11 cellular contexts compared by ENCODE assay signal in the genomic region with DNA sequence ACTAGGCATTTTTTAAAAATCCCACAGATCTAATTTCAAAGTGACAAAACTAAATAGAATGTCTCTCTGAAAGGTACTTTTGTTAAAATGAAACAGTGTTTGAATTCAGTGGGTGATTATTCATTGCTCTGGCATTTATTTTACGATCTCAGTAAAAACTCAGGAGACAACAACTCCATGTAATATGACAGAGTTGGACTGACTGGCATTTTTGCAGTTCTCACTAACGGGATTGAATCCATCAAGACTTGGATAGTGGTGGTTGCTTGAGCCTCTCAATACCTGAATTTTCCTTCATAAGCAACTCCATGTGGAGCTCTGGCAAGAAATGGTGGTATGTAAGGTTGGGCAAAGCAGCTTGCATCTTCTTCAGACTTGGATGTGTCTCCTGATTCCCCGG.
A peak's percentile ranks its signal among the peaks of the same experiment; 100 is the strongest.
DNase-seq lines count a peak whose midpoint lies in the region; ATAC-seq, FAIRE-seq and TF ChIP-seq lines count a peak whose summit lies in the region.
"Had no signal": no experiment of that assay in that cellular context is flagged by ENCODE, and none has a peak within 500 bp of the region (broad histone marks: within the 10 kb centered on the region; RNA-seq: fewer than 3 reads in every experiment).

No MANE protein-coding gene starts in this region.

- BruUV-seq in IMR-90 (replicated peaks; lab: Mats Ljungman, UMichigan) = no TSS peak

- DNase-seq in AG08395 (ENCODE audit: low spot score) (peak; percentile 14), IMR-90 (peak; percentile 31), brain microvascular endothelial cell (no peak), mesenchymal stem cell (peak; percentile 6), inferior parietal cortex (ENCODE audit: extremely low spot score) (no peak), SHP77 treated with DMSO at 0.1 percent for 48 hours (lab: John Stamatoyannopoulos, UW) (no peak), GM12892 (ENCODE audit: insufficient read length) (no peak)
- DNase-seq: activated T-cell treated with anti-CD3 and anti-CD28 coated beads, Interleukin-2, amount 50 U/mL, for 4 hours; occipital lobe had no signal

- peak overlapping the region; percentile 5; the same call in 1 of the 2 replicates for H4K5ac ChIP-seq in IMR-90 (ENCODE audit: low read depth, low read length)

- no peaks in the 10 kb centered on the region for H4K20me1 ChIP-seq in IMR-90 (ENCODE audit: insufficient read depth, low read length)

- H3K18ac ChIP-seq in IMR-90 (ENCODE audit: low read depth, low read length) (peak overlapping the region; percentile 7; the same call in 1 of the 2 replicates), mesenchymal stem cell (ENCODE audit: low read depth in 1 of 2, low read length in 2 of 2) (no peak overlapping the region)

- no peak overlapping the region for H3K27ac ChIP-seq in IMR-90 (ENCODE audit: insufficient read depth, low read length)
- H3K27ac ChIP-seq in brain microvascular endothelial cell = peak overlapping the region; percentile 21
- peak overlapping the region; percentile 26 for H3K27ac ChIP-seq in mesenchymal stem cell (ENCODE audit: low read length, poor library complexity, severe bottlenecking)

- dilution Hi-C loops in IMR-90 (cut with HindIII; ENCODE audit: low sequenced_read_pairs, unreplicated experiment) = no loop called here

- H2AK5ac ChIP-seq in IMR-90 (ENCODE audit: low read depth, low read length) (no peak overlapping the region), mesenchymal stem cell (ENCODE audit: low read length, severe bottlenecking) (no peak overlapping the region)

- H3K36me3 ChIP-seq in IMR-90 (ENCODE audit: control insufficient read depth, insufficient read depth, low read length) (no peaks in the 10 kb centered on the region), brain microvascular endothelial cell (replicated peaks) (no peaks in the 10 kb centered on the region), mesenchymal stem cell (ENCODE audit: control insufficient read depth in 1 of 2, insufficient read depth in 2 of 2, low read depth in 1 of 2, low read length in 2 of 2) (no peaks in the 10 kb centered on the region)

- CTCF ChIA-PET in IMR-90 (lab: Yijun Ruan, JAX) = no interaction called here

- TF ChIP-seq CTCF in IMR-90 (conservative IDR thresholded peaks at IDR 0.05; ENCODE audit: low read depth, low read length) (no peak), brain microvascular endothelial cell (IDR thresholded peaks at IDR 0.05; ENCODE audit: low read depth, low read length, missing control alignments) (no peak)

- H3K4ac ChIP-seq in IMR-90 (ENCODE audit: low read depth, low read length) = peak overlapping the region; percentile 69; the same call in 1 of the 2 replicates
- no peak overlapping the region for H3K4ac ChIP-seq in mesenchymal stem cell (ENCODE audit: low read depth in 1 of 2, low read length in 2 of 2)

- H2BK120ac ChIP-seq in IMR-90 (ENCODE audit: low read depth, low read length) = peak overlapping the region; percentile 63
- H2BK120ac ChIP-seq in mesenchymal stem cell (ENCODE audit: low read depth, low read length) = no peak overlapping the region

- in situ Hi-C loops in IMR-90 (cut with MboI; ENCODE audit: low sequenced_read_pairs) = no loop called here
- in situ Hi-C loops in brain microvascular endothelial cell (cut with HindIII; ENCODE audit: low pct_ligation_motif_present, low sequenced_read_pairs) = no loop called here

- H2AK9ac ChIP-seq in IMR-90 (replicated peaks; ENCODE audit: low read depth, low read length, poor library complexity) = no peak overlapping the region

- H3K79me1 ChIP-seq in IMR-90 (ENCODE audit: low read depth in 1 of 2, low read length in 2 of 2) (no peaks in the 10 kb centered on the region), mesenchymal stem cell (replicated peaks; ENCODE audit: low read length, poor library complexity, severe bottlenecking) (no peaks in the 10 kb centered on the region)

- H3K9ac ChIP-seq in IMR-90 (ENCODE audit: low read depth, low read length) (peak overlapping the region; percentile 50; the same call in 1 of the 2 replicates), mesenchymal stem cell (ENCODE audit: low read length) (peak overlapping the region; percentile 87)

- no CpG with 5 or more reads among the region's 3 CpGs for WGBS in IMR-90 (ENCODE audit: extremely low coverage in 2 of 2, insufficient read length in 1 of 2), 2 experiments
- no CpG with 5 or more reads among the region's 3 CpGs for WGBS in mesenchymal stem cell

- ATAC-seq in IMR-90 (ENCODE audit: low read depth) (peak; percentile 35; the same call in 1 of the 2 replicates), GM19395 (IDR thresholded peaks at IDR 0.05; ENCODE audit: unreplicated experiment) (no peak)
- ATAC-seq: activated T-cell treated with anti-CD3 and anti-CD28 coated beads, Interleukin-2, amount 50 U/mL, for 4 hours; HCT116 had no signal

- H4K91ac ChIP-seq in IMR-90 (ENCODE audit: insufficient read depth, low read depth, low read length) (0 out of 2 replicates have a peak overlapping the region, but pooled peaks have one; percentile 2), mesenchymal stem cell (ENCODE audit: low read length) (no peak overlapping the region)

- no peak overlapping the region for H2AFZ ChIP-seq in IMR-90 (replicated peaks; ENCODE audit: low read length, poor library complexity)
- no peak overlapping the region for H2AFZ ChIP-seq in mesenchymal stem cell (ENCODE audit: low read depth, low read length)

- H3K9me3 ChIP-seq in IMR-90 (ENCODE audit: control insufficient read depth, insufficient read depth, low read length) = no peaks in the 10 kb centered on the region
- no peaks in the 10 kb centered on the region for H3K9me3 ChIP-seq in mesenchymal stem cell (ENCODE audit: control insufficient read depth, low read length)

- H2BK15ac ChIP-seq in IMR-90 (ENCODE audit: low read depth, low read length) = no peak overlapping the region
- no peak overlapping the region for H2BK15ac ChIP-seq in mesenchymal stem cell (ENCODE audit: low read depth, poor library complexity, severe bottlenecking)

- TF ChIP-seq RAD21 in IMR-90 (IDR thresholded peaks at IDR 0.05; ENCODE audit: low read length) = no peak

- no peak overlapping the region for H2BK12ac ChIP-seq in mesenchymal stem cell (ENCODE audit: low read length in 2 of 2)

- H3K4me1 ChIP-seq in IMR-90 (ENCODE audit: control insufficient read depth, insufficient read depth, low read length) (no peaks in the 10 kb centered on the region), mesenchymal stem cell (ENCODE audit: control insufficient read depth, insufficient read depth, low read depth, low read length) (peaks cover 2% of the 10 kb centered on the region)

- FAIRE-seq in GM12892 (lab: Jason Lieb, UNC) = no peak

- peaks cover 2% of the 10 kb centered on the region; the same call in 1 of the 2 replicates for H3K9me1 ChIP-seq in IMR-90 (ENCODE audit: insufficient read depth, low read length)

- POLR2A ChIA-PET in IMR-90 (lab: Charles Lee; ENCODE audit: unreplicated experiment) = no interaction called here

- H3K56ac ChIP-seq in IMR-90 (ENCODE audit: extremely low read depth, insufficient read depth, low read length) = peak overlapping the region; percentile 43; the same call in 1 of the 2 replicates

- H3K4me3 ChIP-seq in IMR-90 (ENCODE audit: insufficient read depth, low read depth, low read length) (peak overlapping the region; percentile 8; the same call in 1 of the 2 replicates), brain microvascular endothelial cell (ENCODE audit: low read depth, low read length) (no peak overlapping the region), mesenchymal stem cell (ENCODE audit: insufficient read depth in 1 of 2, low read depth in 1 of 2, low read length in 2 of 2) (peak overlapping the region in 1 of 2 experiments; percentile 66)

- intact Hi-C loops in IMR-90 (cut with micrococcal nuclease) = no loop called here

- TF ChIP-seq POLR2A in IMR-90 (IDR thresholded peaks at IDR 0.05; ENCODE audit: low read depth, low read length) = no peak
- no peak for TF ChIP-seq POLR2A in GM12892 (IDR thresholded peaks at IDR 0.05; ENCODE audit: low read depth, low read length)

- peak overlapping the region; percentile 22; the same call in 1 of the 2 replicates for H3K14ac ChIP-seq in IMR-90 (replicated peaks; ENCODE audit: low read depth, low read length)
- no peak overlapping the region for H3K14ac ChIP-seq in mesenchymal stem cell (ENCODE audit: low read length in 2 of 2)

- H3K27me3 ChIP-seq in IMR-90 (ENCODE audit: control insufficient read depth, insufficient read depth, low read length) (no peaks in the 10 kb centered on the region), brain microvascular endothelial cell (replicated peaks) (no peaks in the 10 kb centered on the region), mesenchymal stem cell (ENCODE audit: control insufficient read depth in 1 of 2, insufficient read depth in 1 of 2, low read length in 2 of 2) (no peaks in the 10 kb centered on the region)

- H3K4me2 ChIP-seq in IMR-90 (ENCODE audit: low read depth, low read length) (peak overlapping the region; percentile 53; the same call in 1 of the 2 replicates), mesenchymal stem cell (ENCODE audit: low read length, poor library complexity, severe bottlenecking) (no peak overlapping the region)

- peak overlapping the region in 1 of 2 experiments; percentile 50; a peak in 1 of 4 replicates for H4K8ac ChIP-seq in IMR-90 (ENCODE audit: low read depth in 2 of 2, low read length in 2 of 2)
- no peak overlapping the region for H4K8ac ChIP-seq in mesenchymal stem cell (ENCODE audit: low read length)

- peak overlapping the region; percentile 53; the same call in 1 of the 2 replicates for H3K23ac ChIP-seq in IMR-90 (ENCODE audit: low read depth, low read length)
- no peak overlapping the region for H3K23ac ChIP-seq in mesenchymal stem cell (ENCODE audit: low read length in 2 of 2)

- H2BK20ac ChIP-seq in IMR-90 (ENCODE audit: low read depth, low read length) = no peak overlapping the region

- H2BK5ac ChIP-seq in IMR-90 (ENCODE audit: low read depth, low read length, poor library complexity, severe bottlenecking) = peak overlapping the region; percentile 69
- no peak overlapping the region for H2BK5ac ChIP-seq in mesenchymal stem cell (ENCODE audit: low read depth, low read length, poor library complexity, severe bottlenecking)

TF ChIP-seq in IMR-90, 13 proteins besides CTCF, POLR2A, EP300 and RAD21 (continues in another document):
- no peak for TF ChIP-seq MXI1 (IDR thresholded peaks at IDR 0.05; ENCODE audit: borderline replicate concordance, low read depth, low read length)
- TF ChIP-seq MAFK (IDR thresholded peaks at IDR 0.05; ENCODE audit: low read depth, low read length) = no peak
- no peak for TF ChIP-seq ELK1 (IDR thresholded peaks at IDR 0.05; ENCODE audit: borderline replicate concordance, low read depth, low read length)

Comparison
In these comparisons a context has a peak if more than half of its experiments do, and no peak if none do; other contexts are left out.
1. DNase-seq: peak in AG08395 (single experiment), IMR-90 (single experiment) and mesenchymal stem cell (single experiment); none in brain microvascular endothelial cell (single experiment), inferior parietal cortex (single experiment), SHP77 treated with DMSO at 0.1 percent for 48 hours (single experiment) and GM12892 (single experiment).